Comparison of ENCODE assay signal across 24 cellular contexts in the genomic region with DNA sequence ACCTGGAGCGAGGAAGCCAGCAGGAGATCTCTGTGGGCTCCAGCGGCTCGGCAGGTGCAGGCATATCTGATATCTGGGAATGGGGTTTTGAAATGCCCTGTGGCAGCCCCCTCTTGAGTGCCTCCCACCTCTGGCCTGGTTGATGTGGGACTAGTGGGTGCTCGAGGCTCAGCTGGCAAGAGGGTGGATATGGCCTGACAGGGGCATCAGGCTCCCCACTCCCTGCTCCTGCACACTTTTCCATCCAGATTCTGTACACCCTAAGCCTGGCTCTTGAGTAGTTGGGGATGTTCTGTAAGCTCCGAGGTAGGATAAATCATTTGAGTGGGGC.
DNase-seq lines count a peak whose midpoint lies in the region; ATAC-seq and TF ChIP-seq lines count a peak whose summit lies in the region.
"Had no signal": no experiment of that assay in that cellular context is flagged by ENCODE, and none has a peak within 500 bp of the region (broad histone marks: within the 10 kb centered on the region; RNA-seq: fewer than 3 reads in every experiment).

No MANE protein-coding gene starts in this region.

- H3K4me1 Mint-ChIP-seq in activated naive CD8-positive, alpha-beta T cell treated with anti-CD3 and anti-CD28 coated beads, Interleukin-2, amount 50 U/mL, for 24 hours = peaks cover 12% of the 10 kb centered on the region
- peaks cover 9% of the 10 kb centered on the region for H3K4me1 Mint-ChIP-seq in activated naive CD8-positive, alpha-beta T cell treated with anti-CD3 and anti-CD28 coated beads for 36 hours

- no peaks in the 10 kb centered on the region for H3K27me3 ChIP-seq in WERI-Rb-1 (ENCODE audit: insufficient read depth, low read depth, severe bottlenecking)
- H3K27me3 ChIP-seq in osteoblast (ENCODE audit: insufficient read depth, low read length) = no peaks in the 10 kb centered on the region
- H3K27me3 ChIP-seq: BE2C; BLaER1 treated with 17β-estradiol and CSF1 and Interleukin-3, amounts not matched to agents 10 nM and 100 nM had no signal

- H3K4me3 ChIP-seq in WERI-Rb-1 (ENCODE audit: low read depth, low read length) (no peak overlapping the region), osteoblast (ENCODE audit: insufficient read depth, low read length) (no peak overlapping the region)
- H3K4me3 ChIP-seq: A549; BLaER1 treated with 17β-estradiol and CSF1 and Interleukin-3, amounts not matched to agents 10 nM and 100 nM; GM12878; GM23338 had no signal

- H3K36me3 ChIP-seq in WERI-Rb-1 (peaks cover 19% of the 10 kb centered on the region), osteoblast (ENCODE audit: insufficient read depth, low read length) (peaks cover 3% of the 10 kb centered on the region)
- H3K36me3 ChIP-seq: BLaER1 treated with 17β-estradiol and CSF1 and Interleukin-3, amounts not matched to agents 10 nM and 100 nM had no signal

- in situ Hi-C loops in GM13977 (cut with MboI; ENCODE audit: low pct_unique_long_range_greater_than_20kb, low sequenced_read_pairs, unreplicated experiment) = no loop called here

- ATAC-seq in activated naive CD8-positive, alpha-beta T cell treated with anti-CD3 and anti-CD28 coated beads, Interleukin-2, amount 50 U/mL, for 24 hours = no peak
- ATAC-seq: GM12878, GM23338 had no signal

- TF ChIP-seq CTCF in GM13977 (IDR thresholded peaks at IDR 0.05; ENCODE audit: extremely low read depth, insufficient read depth, missing control alignments) = no peak
- no peak for TF ChIP-seq CTCF in WERI-Rb-1 (IDR thresholded peaks at IDR 0.05; ENCODE audit: low read depth, low read length)
- TF ChIP-seq CTCF in osteoblast (IDR thresholded peaks at IDR 0.05; ENCODE audit: extremely low read depth, low read depth, low read length) = no peak

- H3K4me1 ChIP-seq in osteoblast (ENCODE audit: insufficient read depth, low read length) = peaks cover 9% of the 10 kb centered on the region
- H3K4me1 ChIP-seq: BE2C had no signal

- H3K9me3 ChIP-seq in WERI-Rb-1 (ENCODE audit: severe bottlenecking) = no peaks in the 10 kb centered on the region
- H3K9me3 ChIP-seq in osteoblast (ENCODE audit: low read depth, low read length) = no peaks in the 10 kb centered on the region
- H3K9me3 ChIP-seq: A549; BE2C; BLaER1 treated with 17β-estradiol and CSF1 and Interleukin-3, amounts not matched to agents 10 nM and 100 nM had no signal

- H3K36me3 Mint-ChIP-seq in activated naive CD8-positive, alpha-beta T cell treated with anti-CD3 and anti-CD28 coated beads, Interleukin-2, amount 50 U/mL, for 24 hours (ENCODE audit: low read depth) = no peaks in the 10 kb centered on the region
- H3K36me3 Mint-ChIP-seq in activated naive CD8-positive, alpha-beta T cell treated with anti-CD3 and anti-CD28 coated beads for 36 hours = no peaks in the 10 kb centered on the region

- H3K79me2 ChIP-seq in osteoblast (ENCODE audit: insufficient read depth, low read length) = peaks cover 12% of the 10 kb centered on the region

- H2AFZ ChIP-seq in osteoblast (ENCODE audit: low read length) = no peak overlapping the region
- H2AFZ ChIP-seq: GM23338 had no signal

- DNase-seq in activated naive CD8-positive, alpha-beta T cell treated with anti-CD3 and anti-CD28 coated beads, Interleukin-2, amount 50 U/mL, for 24 hours = no peak
- no peak for DNase-seq in activated naive CD8-positive, alpha-beta T cell treated with anti-CD3 and anti-CD28 coated beads for 36 hours
- DNase-seq in GM13977 (ENCODE audit: low spot score) = peak; percentile 13
- no peak for DNase-seq in WERI-Rb-1
- DNase-seq in osteoblast (ENCODE audit: insufficient read length, low spot score, missing footprints) = peak; percentile 68
- no peak for DNase-seq in MV-4-11 (lab: John Stamatoyannopoulos, UW)
- DNase-seq in middle frontal gyrus (ENCODE audit: extremely low spot score, low spot score) = no peak
- DNase-seq: 8988T; ACHN; AML-193; BE2C; CD4-positive, alpha-beta T cell; CD8-positive, alpha-beta memory T cell; DMS 273 treated with DMSO at 0.1 percent for 48 hours; DMS79; EL; GDM1; H9; HFFc6 had no signal

- no peak overlapping the region for H3K4me2 ChIP-seq in osteoblast (ENCODE audit: insufficient read depth, low read length)
- H3K4me2 ChIP-seq: GM23338 had no signal

- H3K27ac Mint-ChIP-seq in activated naive CD8-positive, alpha-beta T cell treated with anti-CD3 and anti-CD28 coated beads, Interleukin-2, amount 50 U/mL, for 24 hours = peak overlapping the region; percentile 10
- H3K27ac Mint-ChIP-seq in activated naive CD8-positive, alpha-beta T cell treated with anti-CD3 and anti-CD28 coated beads for 36 hours = no peak overlapping the region
- H3K27ac Mint-ChIP-seq: CD4-positive, alpha-beta T cell; CD8-positive, alpha-beta memory T cell; GM23338; HFFc6 had no signal

- H3K9me3 Mint-ChIP-seq in activated naive CD8-positive, alpha-beta T cell treated with anti-CD3 and anti-CD28 coated beads, Interleukin-2, amount 50 U/mL, for 24 hours = no peaks in the 10 kb centered on the region
- no peaks in the 10 kb centered on the region for H3K9me3 Mint-ChIP-seq in activated naive CD8-positive, alpha-beta T cell treated with anti-CD3 and anti-CD28 coated beads for 36 hours
- H3K9me3 Mint-ChIP-seq: CD4-positive, alpha-beta T cell; CD8-positive, alpha-beta memory T cell; HFFc6 had no signal

- H3K27ac ChIP-seq in WERI-Rb-1 (peak overlapping the region; percentile 80), osteoblast (ENCODE audit: low read depth, low read length) (no peak overlapping the region)
- H3K27ac ChIP-seq: BLaER1 treated with 17β-estradiol and CSF1 and Interleukin-3, amounts not matched to agents 10 nM and 100 nM had no signal

- H4K20me1 ChIP-seq in osteoblast (ENCODE audit: insufficient read depth, low read length) = peaks cover 54% of the 10 kb centered on the region

- no peak overlapping the region for H3K4me3 Mint-ChIP-seq in activated naive CD8-positive, alpha-beta T cell treated with anti-CD3 and anti-CD28 coated beads, Interleukin-2, amount 50 U/mL, for 24 hours
- no peak overlapping the region for H3K4me3 Mint-ChIP-seq in activated naive CD8-positive, alpha-beta T cell treated with anti-CD3 and anti-CD28 coated beads for 36 hours
- H3K4me3 Mint-ChIP-seq: CD14-positive monocyte; CD4-positive, alpha-beta T cell; CD8-positive, alpha-beta memory T cell; GM23338; H9; HFFc6 had no signal

- H3K27me3 Mint-ChIP-seq in activated naive CD8-positive, alpha-beta T cell treated with anti-CD3 and anti-CD28 coated beads, Interleukin-2, amount 50 U/mL, for 24 hours = peaks cover 8% of the 10 kb centered on the region
- H3K27me3 Mint-ChIP-seq in activated naive CD8-positive, alpha-beta T cell treated with anti-CD3 and anti-CD28 coated beads for 36 hours = no peaks in the 10 kb centered on the region
- H3K27me3 Mint-ChIP-seq: CD4-positive, alpha-beta T cell; CD8-positive, alpha-beta memory T cell had no signal

Comparison
In these comparisons a context has a peak if more than half of its experiments do, and no peak if none do; other contexts are left out.
1. DNase-seq: peak in GM13977 (single experiment) and osteoblast (single experiment); none in activated naive CD8-positive, alpha-beta T cell treated with anti-CD3 and anti-CD28 coated beads, Interleukin-2, amount 50 U/mL, for 24 hours (single experiment), activated naive CD8-positive, alpha-beta T cell treated with anti-CD3 and anti-CD28 coated beads for 36 hours (single experiment), WERI-Rb-1 (single experiment), MV-4-11 (single experiment) and middle frontal gyrus (single experiment).